ENCODE assay signal across 1 cellular context in genomic region chr2:73035899-73036778, GRCh38.
TF ChIP-seq lines count a peak whose summit lies in the region.

No MANE protein-coding gene starts in this region.

TF ChIP-seq in GM12878, 131 proteins besides CTCF, POLR2A, EP300 and RAD21 (continued from another document):
- TF ChIP-seq KLF5 (IDR thresholded peaks at IDR 0.05; ENCODE audit: partially characterized antibody): no peak
- no peak for TF ChIP-seq SMC3 (IDR thresholded peaks at IDR 0.05; ENCODE audit: borderline replicate concordance, low read length)
- TF ChIP-seq SUZ12 (IDR thresholded peaks at IDR 0.05; ENCODE audit: unreplicated experiment): no peak
- TF ChIP-seq ASH2L (IDR thresholded peaks at IDR 0.05; ENCODE audit: borderline replicate concordance, low read depth): no peak
- no peak for TF ChIP-seq CUX1 (IDR thresholded peaks at IDR 0.05; ENCODE audit: insufficient replicate concordance, low read depth, low read length)
- no peak for TF ChIP-seq HDGF (IDR thresholded peaks at IDR 0.05)
- no peak for TF ChIP-seq KAT2A (conservative IDR thresholded peaks at IDR 0.05; ENCODE audit: control insufficient read depth, low read depth, low read length)
- TF ChIP-seq CBX5 (IDR thresholded peaks at IDR 0.05; ENCODE audit: low read depth): no peak
- no peak for TF ChIP-seq IRF5 (IDR thresholded peaks at IDR 0.05; ENCODE audit: borderline replicate concordance)
- no peak for TF ChIP-seq ZZZ3 (IDR thresholded peaks at IDR 0.05; ENCODE audit: control insufficient read depth, insufficient read length, low read depth)
- TF ChIP-seq HSF1 (IDR thresholded peaks at IDR 0.05; ENCODE audit: low read depth, low read length): no peak
